ENCODE assay signal across 15 cellular contexts in the genomic region with DNA sequence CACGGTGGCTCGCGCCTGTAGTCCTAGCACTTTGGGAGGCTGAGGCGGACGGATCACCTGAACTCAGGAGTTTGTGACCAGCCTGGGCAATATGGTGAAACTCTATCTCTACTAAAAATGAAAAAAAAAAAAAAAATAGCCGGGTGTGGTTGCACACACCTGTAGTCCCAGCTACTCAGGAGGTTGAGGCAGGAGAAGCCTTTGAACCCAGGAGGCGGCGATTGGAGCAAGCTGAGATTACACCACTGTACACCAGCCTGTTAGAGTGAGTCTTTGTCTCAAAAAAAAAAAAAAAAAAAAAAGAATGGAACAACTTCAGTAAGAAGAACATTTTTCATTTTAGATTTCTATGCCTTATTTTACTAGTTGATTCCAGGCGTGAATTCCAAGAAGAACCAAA. TPM values are rescaled to one million over a fixed set of nuclear protein-coding genes. Genes with fewer than 3 reads are reported as not detected.
DNase-seq lines count a peak whose midpoint lies in the region; ATAC-seq and TF ChIP-seq lines count a peak whose summit lies in the region.
"Had no signal": no experiment of that assay in that cellular context is flagged by ENCODE, and none has a peak within 500 bp of the region (broad histone marks: within the 10 kb centered on the region; RNA-seq: fewer than 3 reads in every experiment).

No MANE protein-coding gene starts in this region.

- POLR2A ChIA-PET in CD4-positive, alpha-beta T cell (lab: Charles Lee), result interaction anchor here (0.5 to 1.2 kb wide), 2 partner anchors 12 to 63 kb away, joined by 3 read pairs; a partner anchor contains a TSS
- POLR2A ChIA-PET in WTC11 (lab: Charles Lee), result no interaction called here

- H3K27ac Mint-ChIP-seq in CD4-positive, alpha-beta T cell, result peak overlapping the region; percentile 20
- no peak overlapping the region for H3K27ac Mint-ChIP-seq in WTC11
- H3K27ac Mint-ChIP-seq in mesothelial cell of epicardium, result no peak overlapping the region
- H3K27ac Mint-ChIP-seq: activated CD8-positive, alpha-beta T cell treated with anti-CD3 and anti-CD28 coated beads, Interleukin-2, amount 10 ng/mL, durations not matched to agents 7 days and 5 days had no signal

- H3K27ac ChIP-seq in BLaER1 (no peak overlapping the region), sigmoid colon (no peak overlapping the region), aorta (ENCODE audit: low read depth in 1 of 2, low read length in 2 of 2) (no peak overlapping the region)
- no peak overlapping the region for H3K27ac ChIP-seq in CD4-positive, alpha-beta T cell (ENCODE audit: low read depth, low read length)
- H3K27ac ChIP-seq: ascending aorta, thoracic aorta had no signal

- H3K4me3 ChIP-seq in BLaER1, result no peak overlapping the region
- H3K4me3 ChIP-seq in sigmoid colon, result no peak overlapping the region
- H3K4me3 ChIP-seq in aorta (ENCODE audit: low read length in 2 of 2), result no peak overlapping the region
- H3K4me3 ChIP-seq: ascending aorta, thoracic aorta had no signal

- H3K9me3 ChIP-seq in BLaER1 (no peaks in the 10 kb centered on the region), sigmoid colon (no peaks in the 10 kb centered on the region), aorta (ENCODE audit: control insufficient read depth, low read length) (no peaks in the 10 kb centered on the region)
- H3K9me3 ChIP-seq in CD4-positive, alpha-beta T cell (ENCODE audit: control insufficient read depth, low read length), result no peaks in the 10 kb centered on the region
- H3K9me3 ChIP-seq: ascending aorta, thoracic aorta had no signal

- H3K27me3 Mint-ChIP-seq in CD4-positive, alpha-beta T cell, result no peaks in the 10 kb centered on the region
- H3K27me3 Mint-ChIP-seq in WTC11 (ENCODE audit: low read depth) (no peaks in the 10 kb centered on the region), mesothelial cell of epicardium (ENCODE audit: low read depth) (no peaks in the 10 kb centered on the region)

- peaks cover 22% of the 10 kb centered on the region for H3K4me1 Mint-ChIP-seq in CD4-positive, alpha-beta T cell (ENCODE audit: low read depth)
- H3K4me1 Mint-ChIP-seq in WTC11, result peaks cover 14% of the 10 kb centered on the region
- peaks cover 12% of the 10 kb centered on the region for H3K4me1 Mint-ChIP-seq in mesothelial cell of epicardium

- WGBS in sigmoid colon, 2 donors, result 71 to 87% methylated on average over 9 of the region's 9 CpGs
- 88 to 89% methylated on average over 9 of the region's 9 CpGs for WGBS in aorta, 2 donors

- intact Hi-C loops in CD4-positive, alpha-beta T cell (cut with DNase I, micrococcal nuclease), result no loop called here
- intact Hi-C loops in sigmoid colon (cut with DNase I) (no loop called here), aorta (cut with DNase I) (no loop called here)

- H3K9ac ChIP-seq in BLaER1, result peak overlapping the region; percentile 98; the same call in 1 of the 2 replicates

- H3K36me3 Mint-ChIP-seq in CD4-positive, alpha-beta T cell (ENCODE audit: low read depth), result peaks cover 48% of the 10 kb centered on the region
- peaks cover 36% of the 10 kb centered on the region for H3K36me3 Mint-ChIP-seq in WTC11
- peaks cover 15% of the 10 kb centered on the region for H3K36me3 Mint-ChIP-seq in mesothelial cell of epicardium

- CTCF ChIA-PET in CD4-positive, alpha-beta T cell (lab: Charles Lee), result interaction anchor here (1.2 kb wide), 1 partner anchor 23 kb away, joined by 4 read pairs; no protein-coding TSS in a partner anchor
- CTCF ChIA-PET in WTC11 (lab: Charles Lee), result interaction anchor here (0.6 to 1.1 kb wide), 2 partner anchors 32 to 94 kb away, joined by 3 to 6 read pairs; no protein-coding TSS in a partner anchor

- no peak for TF ChIP-seq CTCF in CD4-positive, alpha-beta T cell (IDR thresholded peaks at IDR 0.05)
- no peak for TF ChIP-seq CTCF in WTC11 (IDR thresholded peaks at IDR 0.05)
- TF ChIP-seq CTCF in mesothelial cell of epicardium (IDR thresholded peaks at IDR 0.05; ENCODE audit: unreplicated experiment), result no peak
- TF ChIP-seq CTCF in sigmoid colon (IDR thresholded peaks at IDR 0.05), result no peak

- no peak for DNase-seq in CD4-positive, alpha-beta T cell
- no peak for DNase-seq in WTC11 (ENCODE audit: low spot score)
- DNase-seq in mesothelial cell of epicardium (ENCODE audit: low spot score in 2 of 2, unreplicated experiment in 2 of 2), result no peak
- DNase-seq in sigmoid colon, result no peak
- DNase-seq in aorta, result no peak
- no peak for DNase-seq in activated CD4-positive, CD25-positive, alpha-beta regulatory T cell treated with anti-CD3 and anti-CD28 coated beads, Interleukin-2, amount 50 U/mL, for 72 hours
- DNase-seq: activated CD8-positive, alpha-beta T cell treated with anti-CD3 and anti-CD28 coated beads, Interleukin-2, amount 10 ng/mL, durations not matched to agents 7 days and 5 days; cerebellar nuclear complex; mesenchymal stem cell; NCI-H1417; NCI-H524 treated with DMSO at 0.1 percent for 48 hours had no signal

- no peak for TF ChIP-seq POLR2A in sigmoid colon (IDR thresholded peaks at IDR 0.05)

- H3K4me2 ChIP-seq in BLaER1, result no peak overlapping the region

- H3K4me1 ChIP-seq in BLaER1, result peaks cover 30% of the 10 kb centered on the region
- peaks cover 0 to 27% (median 20%) of the 10 kb centered on the region in 4 donors for H3K4me1 ChIP-seq in sigmoid colon
- no peaks in the 10 kb centered on the region for H3K4me1 ChIP-seq in aorta (ENCODE audit: control insufficient read depth in 1 of 2, insufficient read depth in 2 of 2, low read length in 2 of 2)

- no peaks in the 10 kb centered on the region for H3K27me3 ChIP-seq in BLaER1
- no peaks in the 10 kb centered on the region for H3K27me3 ChIP-seq in CD4-positive, alpha-beta T cell (ENCODE audit: control insufficient read depth, insufficient read depth, low read length)
- H3K27me3 ChIP-seq in sigmoid colon, result no peaks in the 10 kb centered on the region
- no peaks in the 10 kb centered on the region for H3K27me3 ChIP-seq in aorta (ENCODE audit: control insufficient read depth in 1 of 2, insufficient read depth in 2 of 2, low read length in 1 of 2)
- H3K27me3 ChIP-seq: ascending aorta had no signal

- H3K36me3 ChIP-seq in BLaER1 (peaks cover 54% of the 10 kb centered on the region), sigmoid colon (peaks cover 0 to 42% (median 14%) of the 10 kb centered on the region in 4 donors), aorta (ENCODE audit: control insufficient read depth in 1 of 2, insufficient read depth in 2 of 2, low read length in 1 of 2) (peaks cover 0 to 3% of the 10 kb centered on the region in 2 donors)

- no peak for TF ChIP-seq EP300 in sigmoid colon (IDR thresholded peaks at IDR 0.05)

- ATAC-seq in CD4-positive, alpha-beta T cell (ENCODE audit: poor library complexity), result no peak
- ATAC-seq in WTC11, result no peak
- ATAC-seq in aorta (ENCODE audit: low FRiP score), result no peak
- ATAC-seq: activated CD8-positive, alpha-beta T cell treated with anti-CD3 and anti-CD28 coated beads, Interleukin-2, amount 10 ng/mL, durations not matched to agents 7 days and 5 days; esophagus mucosa had no signal

- peak overlapping the region; percentile 79 for H3K4me3 Mint-ChIP-seq in CD4-positive, alpha-beta T cell
- peak overlapping the region; percentile 25; the same call in 1 of the 2 replicates for H3K4me3 Mint-ChIP-seq in WTC11
- H3K4me3 Mint-ChIP-seq in mesothelial cell of epicardium, result peak overlapping the region; percentile 38

- H3K9me3 Mint-ChIP-seq in CD4-positive, alpha-beta T cell, result no peaks in the 10 kb centered on the region
- H3K9me3 Mint-ChIP-seq in WTC11 (no peaks in the 10 kb centered on the region), mesothelial cell of epicardium (no peaks in the 10 kb centered on the region)

- 0 out of 2 replicates have a peak, but pooled peaks cover 19% of the 10 kb centered on the region for H4K20me1 ChIP-seq in BLaER1

TF ChIP-seq in WTC11, 78 proteins besides CTCF, POLR2A, EP300 and RAD21 (continues in another document):
- TF ChIP-seq ELF4 (CRISPR knock-in tag; IDR thresholded peaks at IDR 0.05; ENCODE audit: low read depth), result no peak
- no peak for TF ChIP-seq ZNF121 (CRISPR knock-in tag; IDR thresholded peaks at IDR 0.05)
- TF ChIP-seq, protein P1, sequence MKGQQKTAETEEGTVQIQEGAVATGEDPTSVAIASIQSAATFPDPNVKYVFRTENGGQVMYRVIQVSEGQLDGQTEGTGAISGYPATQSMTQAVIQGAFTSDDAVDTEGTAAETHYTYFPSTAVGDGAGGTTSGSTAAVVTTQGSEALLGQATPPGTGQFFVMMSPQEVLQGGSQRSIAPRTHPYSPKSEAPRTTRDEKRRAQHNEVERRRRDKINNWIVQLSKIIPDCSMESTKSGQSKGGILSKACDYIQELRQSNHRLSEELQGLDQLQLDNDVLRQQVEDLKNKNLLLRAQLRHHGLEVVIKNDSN (CRISPR knock-in tag; IDR thresholded peaks at IDR 0.05), result no peak

RNA-seq across cellular contexts. Expression of a gene that starts 2.7 kb away (rescaled TPM):
- total RNA-seq in CD4-positive, alpha-beta T cell, result 10 to 100 TPM; 84.7 to 89.2 TPM
- total RNA-seq in WTC11 (2021) (89.7 to 109 TPM (median 95.1 TPM) in 3 replicates), mesothelial cell of epicardium (69.6 to 79.7 TPM (median 71.9 TPM) in 3 replicates), sigmoid colon (10 to 100 TPM; 21.1 to 32.2 (median 29.7) TPM), aorta (10 to 100 TPM; 71.0 to 76.2 TPM)
- polyA plus RNA-seq in sigmoid colon (10 to 100 TPM; 31.0 to 48.6 (median 42.8) TPM), aorta (10 to 100 TPM; 17.2 to 99.5 TPM)

RNA-seq across cellular contexts. Expression of a gene that starts 25.4 kb away (rescaled TPM):
- total RNA-seq in CD4-positive, alpha-beta T cell, result 100 to 1,000 TPM; 207 to 228 TPM
- total RNA-seq in WTC11 (2021) (650 to 764 TPM (median 757 TPM) in 3 replicates), mesothelial cell of epicardium (542 to 571 TPM (median 565 TPM) in 3 replicates), sigmoid colon (100 to 1,000 TPM in 1 of 4 donors, 10 to 100 TPM in 3; 63.0 to 109 (median 87.1) TPM), aorta (100 to 1,000 TPM; 262 to 280 TPM)
- polyA plus RNA-seq in sigmoid colon (100 to 1,000 TPM in 2 of 3 donors, 10 to 100 TPM in 1; 69.9 to 130 (median 117) TPM), aorta (100 to 1,000 TPM in 1 of 2 donors, 10 to 100 TPM in 1; 96.2 to 113 TPM)

RNA-seq across cellular contexts. Expression of a gene that starts 53.2 kb away (rescaled TPM):
- 10 to 100 TPM; 88.8 to 96.5 TPM for total RNA-seq in CD4-positive, alpha-beta T cell
- 54.5 to 66.9 TPM (median 62.7 TPM) in 3 replicates for total RNA-seq in WTC11 (2021)
- total RNA-seq in mesothelial cell of epicardium, result 54.6 to 61.2 TPM (median 58.3 TPM) in 3 replicates
- total RNA-seq in sigmoid colon, result 10 to 100 TPM; 16.0 to 22.1 (median 17.9) TPM
- 10 to 100 TPM; 10.2 to 35.8 (median 12.0) TPM for polyA plus RNA-seq in sigmoid colon
- total RNA-seq in aorta, result 10 to 100 TPM; 38.9 to 51.0 TPM
- polyA plus RNA-seq in aorta, result 10 to 100 TPM in 1 of 2 donors, 1 to 10 TPM in 1; 5.6 to 30.8 TPM

RNA-seq across cellular contexts. Expression of a gene that starts 53.5 kb away (rescaled TPM):
- 10 to 100 TPM; 33.2 to 35.2 TPM for total RNA-seq in CD4-positive, alpha-beta T cell
- total RNA-seq in WTC11 (2021), result 85.8 to 94.7 TPM (median 87.5 TPM) in 3 replicates
- 44.2 to 49.2 TPM (median 45.3 TPM) in 3 replicates for total RNA-seq in mesothelial cell of epicardium
- 10 to 100 TPM; 26.6 to 51.5 (median 39.2) TPM for total RNA-seq in sigmoid colon
- polyA plus RNA-seq in sigmoid colon, result 10 to 100 TPM; 73.3 to 96.4 (median 73.4) TPM
- total RNA-seq in aorta, result 10 to 100 TPM; 24.6 to 26.6 TPM
- polyA plus RNA-seq in aorta, result 10 to 100 TPM; 37.9 to 38.8 TPM

RNA-seq across cellular contexts. Expression of a gene that starts 53.8 kb away (rescaled TPM):
- total RNA-seq in CD4-positive, alpha-beta T cell, result 10 to 100 TPM; 21.3 to 25.5 TPM
- total RNA-seq in WTC11 (2021) (289 to 341 TPM (median 300 TPM) in 3 replicates), mesothelial cell of epicardium (121 to 132 TPM (median 124 TPM) in 3 replicates), sigmoid colon (10 to 100 TPM; 17.5 to 19.1 (median 18.8) TPM), aorta (10 to 100 TPM; 16.0 to 18.3 TPM)
- polyA plus RNA-seq in sigmoid colon (100 to 1,000 TPM; 361 to 627 (median 471) TPM), aorta (100 to 1,000 TPM in 1 of 2 donors, 10 to 100 TPM in 1; 10.8 to 144 TPM)

Comparison
In these comparisons a context has a peak if more than half of its experiments do, and no peak if none do; other contexts are left out.
1. H3K4me3 Mint-ChIP-seq: peak in every context shown above with its lines; median percentile 79 in CD4-positive, alpha-beta T cell; 38 in mesothelial cell of epicardium; 25 in WTC11.